11 cellular contexts compared by ENCODE assay signal in the genomic region with DNA sequence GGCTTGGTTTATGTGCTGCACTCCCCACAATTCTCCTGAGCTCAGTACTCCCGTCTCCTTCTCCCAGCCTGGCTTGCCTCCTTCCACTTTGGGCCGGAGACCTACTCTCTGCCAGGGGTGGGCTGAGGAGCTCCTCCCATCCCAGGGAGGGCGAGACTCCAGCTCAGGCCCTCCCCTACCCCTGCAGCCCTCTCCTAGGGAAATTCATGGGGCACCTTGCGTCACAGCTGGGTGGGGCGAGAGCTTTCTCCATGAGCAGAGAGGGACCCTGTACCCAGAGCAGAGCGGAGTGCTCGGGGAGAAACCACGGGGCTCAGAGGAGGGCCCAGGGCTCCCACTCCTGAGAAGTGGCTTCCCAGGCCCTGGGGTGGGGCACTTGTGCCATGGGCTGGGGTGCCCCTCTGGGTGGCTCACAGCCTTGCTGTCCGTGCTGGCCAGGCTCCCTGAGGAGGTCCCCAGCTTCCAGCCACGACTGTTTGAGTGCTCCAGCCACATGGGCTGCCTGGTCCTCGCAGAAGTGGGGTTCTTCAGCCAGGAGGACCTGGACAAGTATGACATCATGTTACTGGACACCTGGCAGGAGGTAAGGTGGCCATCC. TPM values are rescaled to one million over a fixed set of nuclear protein-coding genes. Genes with fewer than 3 reads are reported as not detected.
A peak's percentile ranks its signal among the peaks of the same experiment; 100 is the strongest.
DNase-seq lines count a peak whose midpoint lies in the region; ATAC-seq and TF ChIP-seq lines count a peak whose summit lies in the region.
"Had no signal": no experiment of that assay in that cellular context is flagged by ENCODE, and none has a peak within 500 bp of the region (broad histone marks: within the 10 kb centered on the region; RNA-seq: fewer than 3 reads in every experiment).

No MANE protein-coding gene starts in this region.

- peaks cover 0 to 1% of the 10 kb centered on the region in 2 donors for H3K27me3 Mint-ChIP-seq in CD8-positive, alpha-beta memory T cell
- H3K27me3 Mint-ChIP-seq in T-cell, result no peaks in the 10 kb centered on the region
- H3K27me3 Mint-ChIP-seq: B cell had no signal

- peaks cover 21 to 32% (median 30%) of the 10 kb centered on the region in 3 donors for H3K4me1 Mint-ChIP-seq in CD8-positive, alpha-beta memory T cell
- peaks cover 24 to 28% (median 25%) of the 10 kb centered on the region in 3 donors for H3K4me1 Mint-ChIP-seq in T-cell

- ATAC-seq in T-cell (replicated peaks in 1 of 4) (no peak), heart right ventricle (peak; percentile 2 to 44 (median 30)), sciatic nerve (peak; percentile 2), left lung (no peak), GM18868 (IDR thresholded peaks at IDR 0.05; ENCODE audit: unreplicated experiment) (no peak), left lobe of liver (no peak)

- no peak overlapping the region for H3K4me3 ChIP-seq in CD8-positive, alpha-beta memory T cell (ENCODE audit: low read length)
- H3K4me3 ChIP-seq in heart right ventricle (peak overlapping the region in 6 of 10 donors; percentile 17 to 51 (median 42)), left lung (no peak overlapping the region)
- H3K4me3 ChIP-seq: esophagus muscularis mucosa had no signal

- H3K4me3 Mint-ChIP-seq in CD8-positive, alpha-beta memory T cell, result no peak overlapping the region
- no peak overlapping the region for H3K4me3 Mint-ChIP-seq in T-cell
- H3K4me3 Mint-ChIP-seq: B cell had no signal

- peaks cover 21% of the 10 kb centered on the region for H3K36me3 ChIP-seq in CD8-positive, alpha-beta memory T cell (ENCODE audit: insufficient read depth, low read length)
- H3K36me3 ChIP-seq in heart right ventricle (peaks cover 0 to 55% (median 4%) of the 10 kb centered on the region in 9 donors), left lung (peaks cover 0 to 67% of the 10 kb centered on the region in 2 donors)

- CTCF ChIA-PET in CD8-positive, alpha-beta memory T cell (lab: Charles Lee), result interaction anchor here (0.7 to 4.9 kb wide), 12 partner anchors 9 to 249 kb away, joined by 3 to 65 read pairs (median 6); a partner anchor contains a TSS
- CTCF ChIA-PET in T-cell (lab: Charles Lee), result interaction anchor here (0.6 to 1.6 kb wide), 8 partner anchors 9 to 185 kb away, joined by 3 to 14 read pairs (median 4); no protein-coding TSS in a partner anchor

- H3K27me3 ChIP-seq in CD8-positive, alpha-beta memory T cell (ENCODE audit: insufficient read depth, low read length, poor library complexity, severe bottlenecking), result no peaks in the 10 kb centered on the region
- H3K27me3 ChIP-seq in heart right ventricle (no peaks in the 10 kb centered on the region), left lung (no peaks in the 10 kb centered on the region)
- H3K27me3 ChIP-seq: esophagus muscularis mucosa had no signal

- H3K27ac ChIP-seq in CD8-positive, alpha-beta memory T cell (ENCODE audit: low read depth, low read length), result no peak overlapping the region
- H3K27ac ChIP-seq in heart right ventricle (peak overlapping the region; percentile 1 to 83 (median 56)), left lung (peak overlapping the region in 1 of 2 donors; percentile 50)

- intact Hi-C loops in heart right ventricle (cut with DNase I), result loop anchor here in 5 of 10 donors (2.0 to 10.0 kb wide), 5 partner anchors 147 to 651 kb away; no protein-coding TSS in a partner anchor
- intact Hi-C loops in sciatic nerve (cut with DNase I), result no loop called here
- intact Hi-C loops in left lung (cut with DNase I), result no loop called here

- WGBS in heart right ventricle, 2 donors, result 73 to 83% methylated on average over 11 of the region's 11 CpGs

- no peaks in the 10 kb centered on the region for H3K9me3 ChIP-seq in CD8-positive, alpha-beta memory T cell (ENCODE audit: low read length)
- H3K9me3 ChIP-seq in heart right ventricle, result no peaks in the 10 kb centered on the region
- H3K9me3 ChIP-seq in left lung, result no peaks in the 10 kb centered on the region
- H3K9me3 ChIP-seq: esophagus muscularis mucosa had no signal

- POLR2A ChIA-PET in CD8-positive, alpha-beta memory T cell (lab: Charles Lee), result interaction anchor here (1.0 to 1.1 kb wide), 2 partner anchors 30 to 35 kb away, joined by 3 read pairs; a partner anchor contains a TSS
- POLR2A ChIA-PET in T-cell (lab: Charles Lee), result no interaction called here

- TF ChIP-seq CTCF in heart right ventricle (IDR thresholded peaks at IDR 0.05) (no peak), left lung (IDR thresholded peaks at IDR 0.05) (no peak)

- peaks cover 3% of the 10 kb centered on the region for H3K4me1 ChIP-seq in CD8-positive, alpha-beta memory T cell (ENCODE audit: insufficient read depth, low read length)
- H3K4me1 ChIP-seq in heart right ventricle (peaks cover 0 to 29% (median 9%) of the 10 kb centered on the region in 9 donors), left lung (peaks cover 5 to 25% of the 10 kb centered on the region in 2 donors)

- DNase-seq in CD8-positive, alpha-beta memory T cell, result peak in 1 of 5 donors; percentile 46
- DNase-seq in T-cell, result no peak
- DNase-seq in heart right ventricle, result peak in 1 of 2 donors; percentile 69
- DNase-seq in sciatic nerve (ENCODE audit: low spot score), result no peak
- no peak for DNase-seq in left lung
- DNase-seq in NCI-H2171 (lab: John Stamatoyannopoulos, UW), result no peak
- DNase-seq in left lobe of liver (ENCODE audit: low spot score), result no peak

- H3K9me3 Mint-ChIP-seq in CD8-positive, alpha-beta memory T cell, result no peaks in the 10 kb centered on the region
- no peaks in the 10 kb centered on the region for H3K9me3 Mint-ChIP-seq in T-cell

- peaks cover 4 to 74% (median 4%) of the 10 kb centered on the region in 3 donors for H3K36me3 Mint-ChIP-seq in CD8-positive, alpha-beta memory T cell
- H3K36me3 Mint-ChIP-seq in T-cell, result peaks cover 18% of the 10 kb centered on the region

- peak overlapping the region in 7 of 8 donors; percentile 42 to 95 (median 81) for H3K27ac Mint-ChIP-seq in CD8-positive, alpha-beta memory T cell
- H3K27ac Mint-ChIP-seq in T-cell, result peak overlapping the region; percentile 77 to 81

RNA-seq across cellular contexts. Expression of a gene that starts 13.3 kb away (rescaled TPM):
- total RNA-seq in CD8-positive, alpha-beta memory T cell, result 10 to 100 TPM; 14.7 to 15.8 TPM
- polyA plus RNA-seq in CD8-positive, alpha-beta memory T cell, result 16.8 TPM
- total RNA-seq in T-cell (10 to 100 TPM; 26.6 to 44.6 (median 42.1) TPM), heart right ventricle (1 to 10 TPM; 1.2 to 3.7 (median 2.1) TPM), sciatic nerve (9.9 TPM), left lung (10 to 100 TPM; 29.0 to 36.9 TPM), left lobe of liver (0.48 TPM)
- 1 to 10 TPM; 4.8 to 6.4 TPM for polyA plus RNA-seq in heart right ventricle

RNA-seq across cellular contexts. Expression of a gene that starts 25.5 kb away (rescaled TPM):
- total RNA-seq in CD8-positive, alpha-beta memory T cell, result 10 to 100 TPM; 12.8 to 18.5 TPM
- polyA plus RNA-seq in CD8-positive, alpha-beta memory T cell, result 36.4 TPM
- 10 to 100 TPM; 31.3 to 91.0 (median 75.7) TPM for total RNA-seq in T-cell
- total RNA-seq in heart right ventricle, result 10 to 100 TPM in 6 of 10 donors, 1 to 10 TPM in 4; 6.3 to 17.7 (median 10.1) TPM
- 10 to 100 TPM; 13.0 to 20.0 TPM for polyA plus RNA-seq in heart right ventricle
- 40.7 TPM for total RNA-seq in sciatic nerve
- total RNA-seq in left lung, result 10 to 100 TPM; 33.3 to 47.5 TPM
- 11.3 TPM for total RNA-seq in left lobe of liver

RNA-seq across cellular contexts. Expression of a gene that starts 35.1 kb away (rescaled TPM):
- total RNA-seq in CD8-positive, alpha-beta memory T cell, result 1 to 10 TPM; 1.0 to 1.3 TPM
- 0.56 TPM for polyA plus RNA-seq in CD8-positive, alpha-beta memory T cell
- total RNA-seq in T-cell (10 to 100 TPM in 3 of 5 donors, 1 to 10 TPM in 2; 4.7 to 21.7 (median 17.8) TPM), heart right ventricle (under 1 TPM in 6 of 10 donors, not detected in 4; 0.09 to 0.42 (median 0.30) TPM), sciatic nerve (4.8 TPM), left lung (1 to 10 TPM; 2.9 to 5.3 TPM), left lobe of liver (0.05 TPM)
- under 1 TPM; 0.13 to 0.66 TPM for polyA plus RNA-seq in heart right ventricle
- total RNA-seq: myocyte had no signal

Comparison
In these comparisons a context has a peak if more than half of its experiments do, and no peak if none do; other contexts are left out.
1. H3K4me3 ChIP-seq: peak in heart right ventricle (6 of 10); none in CD8-positive, alpha-beta memory T cell (single experiment) and left lung (0 of 2).
2. ATAC-seq: peak in heart right ventricle (8 of 8) and sciatic nerve (single experiment); none in T-cell (0 of 4), left lung (single experiment), GM18868 (single experiment) and left lobe of liver (single experiment).